Comparison of ENCODE assay signal across 1 cellular context in the genomic region with DNA sequence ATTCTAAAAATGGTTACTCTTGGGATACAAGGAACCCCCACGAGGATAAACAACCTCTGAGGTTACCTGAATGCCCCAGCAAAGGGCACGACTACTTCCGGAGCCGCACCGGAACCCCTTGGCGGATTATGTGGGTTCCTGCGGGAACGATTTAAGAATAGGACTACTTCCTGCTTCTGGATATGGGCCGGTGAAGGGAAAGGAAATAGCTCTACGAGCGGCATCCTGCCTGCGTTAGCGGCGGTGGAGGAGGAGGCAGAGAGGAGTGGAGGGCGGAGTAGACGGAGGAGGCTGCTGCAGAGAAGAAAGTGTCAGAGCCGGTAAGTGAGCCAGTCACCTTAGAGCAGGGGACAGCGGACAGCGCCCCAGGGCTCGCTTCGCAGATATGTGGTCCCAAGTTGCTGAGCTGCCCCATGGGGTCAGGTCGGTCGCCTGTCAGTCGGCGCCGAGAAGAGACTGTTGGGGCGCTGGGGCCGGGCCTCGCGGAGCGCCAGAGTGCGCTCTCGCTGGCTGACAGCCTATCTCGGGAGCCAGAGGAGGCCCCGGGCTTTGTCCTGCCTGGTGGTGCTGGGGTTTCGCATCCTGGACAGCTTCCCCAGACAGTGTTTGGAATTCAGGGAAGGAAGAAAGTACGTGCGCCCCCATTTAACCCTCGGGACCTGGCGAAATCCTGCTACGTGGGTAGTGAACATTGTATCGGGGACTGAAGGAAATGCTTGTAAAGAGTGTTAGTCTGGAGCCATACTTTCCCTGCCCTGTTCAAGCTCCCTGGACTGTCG.
TF ChIP-seq lines count a peak whose summit lies in the region.

A gene with protein sequence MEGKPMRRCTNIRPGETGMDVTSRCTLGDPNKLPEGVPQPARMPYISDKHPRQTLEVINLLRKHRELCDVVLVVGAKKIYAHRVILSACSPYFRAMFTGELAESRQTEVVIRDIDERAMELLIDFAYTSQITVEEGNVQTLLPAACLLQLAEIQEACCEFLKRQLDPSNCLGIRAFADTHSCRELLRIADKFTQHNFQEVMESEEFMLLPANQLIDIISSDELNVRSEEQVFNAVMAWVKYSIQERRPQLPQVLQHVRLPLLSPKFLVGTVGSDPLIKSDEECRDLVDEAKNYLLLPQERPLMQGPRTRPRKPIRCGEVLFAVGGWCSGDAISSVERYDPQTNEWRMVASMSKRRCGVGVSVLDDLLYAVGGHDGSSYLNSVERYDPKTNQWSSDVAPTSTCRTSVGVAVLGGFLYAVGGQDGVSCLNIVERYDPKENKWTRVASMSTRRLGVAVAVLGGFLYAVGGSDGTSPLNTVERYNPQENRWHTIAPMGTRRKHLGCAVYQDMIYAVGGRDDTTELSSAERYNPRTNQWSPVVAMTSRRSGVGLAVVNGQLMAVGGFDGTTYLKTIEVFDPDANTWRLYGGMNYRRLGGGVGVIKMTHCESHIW (plus strand): TSS at position 223 of the 779 bp plus-strand sequence. CDS start 1,063 bp downstream, outside the sequence.

TF ChIP-seq in HCT116, 20 proteins besides CTCF, POLR2A, EP300 and RAD21 (continued from another document):
- no peak for TF ChIP-seq ZNF274 (IDR thresholded peaks at IDR 0.05; ENCODE audit: low read depth, low read length)
- TF ChIP-seq, protein P1, sequence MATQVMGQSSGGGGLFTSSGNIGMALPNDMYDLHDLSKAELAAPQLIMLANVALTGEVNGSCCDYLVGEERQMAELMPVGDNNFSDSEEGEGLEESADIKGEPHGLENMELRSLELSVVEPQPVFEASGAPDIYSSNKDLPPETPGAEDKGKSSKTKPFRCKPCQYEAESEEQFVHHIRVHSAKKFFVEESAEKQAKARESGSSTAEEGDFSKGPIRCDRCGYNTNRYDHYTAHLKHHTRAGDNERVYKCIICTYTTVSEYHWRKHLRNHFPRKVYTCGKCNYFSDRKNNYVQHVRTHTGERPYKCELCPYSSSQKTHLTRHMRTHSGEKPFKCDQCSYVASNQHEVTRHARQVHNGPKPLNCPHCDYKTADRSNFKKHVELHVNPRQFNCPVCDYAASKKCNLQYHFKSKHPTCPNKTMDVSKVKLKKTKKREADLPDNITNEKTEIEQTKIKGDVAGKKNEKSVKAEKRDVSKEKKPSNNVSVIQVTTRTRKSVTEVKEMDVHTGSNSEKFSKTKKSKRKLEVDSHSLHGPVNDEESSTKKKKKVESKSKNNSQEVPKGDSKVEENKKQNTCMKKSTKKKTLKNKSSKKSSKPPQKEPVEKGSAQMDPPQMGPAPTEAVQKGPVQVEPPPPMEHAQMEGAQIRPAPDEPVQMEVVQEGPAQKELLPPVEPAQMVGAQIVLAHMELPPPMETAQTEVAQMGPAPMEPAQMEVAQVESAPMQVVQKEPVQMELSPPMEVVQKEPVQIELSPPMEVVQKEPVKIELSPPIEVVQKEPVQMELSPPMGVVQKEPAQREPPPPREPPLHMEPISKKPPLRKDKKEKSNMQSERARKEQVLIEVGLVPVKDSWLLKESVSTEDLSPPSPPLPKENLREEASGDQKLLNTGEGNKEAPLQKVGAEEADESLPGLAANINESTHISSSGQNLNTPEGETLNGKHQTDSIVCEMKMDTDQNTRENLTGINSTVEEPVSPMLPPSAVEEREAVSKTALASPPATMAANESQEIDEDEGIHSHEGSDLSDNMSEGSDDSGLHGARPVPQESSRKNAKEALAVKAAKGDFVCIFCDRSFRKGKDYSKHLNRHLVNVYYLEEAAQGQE (IDR thresholded peaks at IDR 0.05; ENCODE audit: low read depth), result no peak
- no peak for TF ChIP-seq CEBPB (IDR thresholded peaks at IDR 0.05; ENCODE audit: low read depth)
- TF ChIP-seq MAX (IDR thresholded peaks at IDR 0.05), result peak; percentile 89
- TF ChIP-seq JUND (IDR thresholded peaks at IDR 0.05), result no peak
- peak; percentile 71 for TF ChIP-seq SIN3A (IDR thresholded peaks at IDR 0.05; ENCODE audit: low read depth)
- peak; percentile 94 for TF ChIP-seq SRF (IDR thresholded peaks at IDR 0.05; ENCODE audit: low read depth)
- 0 out of 2 replicates have a peak, but pooled peaks have one; percentile 38 for TF ChIP-seq EGR1 (IDR thresholded peaks at IDR 0.05; ENCODE audit: low read depth)
- no peak for TF ChIP-seq EZH2 (IDR thresholded peaks at IDR 0.05)
